Comparison of ENCODE assay signal across 1 cellular context in genomic region chr1:28565726-28566125, GRCh38.
A peak's percentile ranks its signal among the peaks of the same experiment; 100 is the strongest.
TF ChIP-seq lines count a peak whose summit lies in the region.

No MANE protein-coding gene starts in this region.

TF ChIP-seq in HEK293, 187 proteins besides CTCF, POLR2A, EP300 and RAD21 (continued from another document):
- no peak for TF ChIP-seq ZNF280D (tag by site-specific recombination; IDR thresholded peaks at IDR 0.05)
- TF ChIP-seq SCRT1 (tag by site-specific recombination; IDR thresholded peaks at IDR 0.05; ENCODE audit: borderline replicate concordance) = peak; percentile 84
- no peak for TF ChIP-seq ZNF488 (tag by site-specific recombination; IDR thresholded peaks at IDR 0.05)
- no peak for TF ChIP-seq BCL11A (tag by site-specific recombination; IDR thresholded peaks at IDR 0.05; ENCODE audit: low read depth)
- no peak for TF ChIP-seq GFI1B (tag by site-specific recombination; IDR thresholded peaks at IDR 0.05)
- TF ChIP-seq ZNF560 (tag by site-specific recombination; IDR thresholded peaks at IDR 0.05; ENCODE audit: borderline replicate concordance) = no peak
- TF ChIP-seq BCL6B (tag by site-specific recombination; IDR thresholded peaks at IDR 0.05) = peak; percentile 52; the same call in 1 of the 2 replicates
- no peak for TF ChIP-seq ZNF248 (tag by site-specific recombination; IDR thresholded peaks at IDR 0.05)
- no peak for TF ChIP-seq ATF2 (tag by site-specific recombination; IDR thresholded peaks at IDR 0.05; ENCODE audit: low read depth)
- TF ChIP-seq EGR2 (tag by site-specific recombination; IDR thresholded peaks at IDR 0.05; ENCODE audit: low read depth) = no peak
- TF ChIP-seq, protein P1, sequence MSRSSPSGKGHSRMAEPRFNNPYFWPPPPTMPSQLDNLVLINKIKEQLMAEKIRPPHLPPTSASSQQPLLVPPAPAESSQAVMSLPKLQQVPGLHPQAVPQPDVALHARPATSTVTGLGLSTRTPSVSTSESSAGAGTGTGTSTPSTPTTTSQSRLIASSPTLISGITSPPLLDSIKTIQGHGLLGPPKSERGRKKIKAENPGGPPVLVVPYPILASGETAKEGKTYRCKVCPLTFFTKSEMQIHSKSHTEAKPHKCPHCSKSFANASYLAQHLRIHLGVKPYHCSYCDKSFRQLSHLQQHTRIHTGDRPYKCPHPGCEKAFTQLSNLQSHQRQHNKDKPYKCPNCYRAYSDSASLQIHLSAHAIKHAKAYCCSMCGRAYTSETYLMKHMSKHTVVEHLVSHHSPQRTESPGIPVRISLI (tag by site-specific recombination; IDR thresholded peaks at IDR 0.05) = no peak
- no peak for TF ChIP-seq ZXDB (tag by site-specific recombination; IDR thresholded peaks at IDR 0.05)
- no peak for TF ChIP-seq ZNF423 (tag by site-specific recombination; IDR thresholded peaks at IDR 0.05)
- no peak for TF ChIP-seq INSM2 (tag by site-specific recombination; IDR thresholded peaks at IDR 0.05)
